ENCODE assay signal across 9 cellular contexts in the genomic region with DNA sequence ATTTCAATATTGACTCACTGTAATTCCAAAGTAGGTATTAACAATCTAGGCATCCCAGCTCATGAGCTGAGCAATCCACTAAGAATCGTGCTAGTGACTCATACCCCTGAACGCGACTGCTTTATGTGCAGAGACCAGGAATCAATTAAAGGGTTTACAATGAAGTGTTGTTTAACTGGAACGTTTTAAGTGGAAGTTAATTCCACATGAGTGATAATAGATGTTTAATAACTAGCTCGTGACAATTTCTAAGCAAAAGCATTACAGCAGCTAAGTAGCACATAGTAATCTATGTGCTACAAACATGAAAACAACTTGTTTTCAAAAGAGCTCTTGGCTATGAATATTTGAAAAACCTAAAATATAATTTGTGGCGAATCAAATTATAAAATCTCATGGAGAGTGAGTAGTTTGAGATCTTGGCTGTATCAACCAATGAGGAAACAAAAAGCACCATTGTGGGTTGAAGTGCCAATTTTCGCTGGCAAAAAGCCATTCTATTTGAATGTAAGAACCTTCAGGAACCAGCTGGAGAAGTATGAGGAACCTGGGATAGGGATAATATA. TPM values are rescaled to one million over a fixed set of nuclear protein-coding genes. Genes with fewer than 3 reads are reported as not detected.
DNase-seq lines count a peak whose midpoint lies in the region; ATAC-seq, FAIRE-seq and TF ChIP-seq lines count a peak whose summit lies in the region.
"Had no signal": no experiment of that assay in that cellular context is flagged by ENCODE, and none has a peak within 500 bp of the region (broad histone marks: within the 10 kb centered on the region; RNA-seq: fewer than 3 reads in every experiment).

No MANE protein-coding gene starts in this region.

- peak; percentile 95 for FAIRE-seq in A204.1 (lab: Jason Lieb, UNC)

- no peaks in the 10 kb centered on the region for H3K36me3 Mint-ChIP-seq in type B pancreatic cell
- H3K36me3 Mint-ChIP-seq: CD4-positive, alpha-beta memory T cell had no signal

- no peak for ATAC-seq in HG03175 (IDR thresholded peaks at IDR 0.05; ENCODE audit: unreplicated experiment)
- no peak for ATAC-seq in GM19023 (IDR thresholded peaks at IDR 0.05; ENCODE audit: unreplicated experiment)

- no peak overlapping the region for H3K27ac Mint-ChIP-seq in type B pancreatic cell
- H3K27ac Mint-ChIP-seq: CD4-positive, alpha-beta memory T cell had no signal

- H3K27me3 Mint-ChIP-seq in type B pancreatic cell: no peaks in the 10 kb centered on the region

- TF ChIP-seq CTCF in fibroblast of the aortic adventitia (IDR thresholded peaks at IDR 0.05; ENCODE audit: insufficient read depth, low read length) (no peak), type B pancreatic cell (conservative IDR thresholded peaks at IDR 0.05) (no peak)

- H3K4me1 Mint-ChIP-seq in type B pancreatic cell (ENCODE audit: unreplicated experiment): peaks cover 11% of the 10 kb centered on the region
- H3K4me1 Mint-ChIP-seq: CD4-positive, alpha-beta memory T cell had no signal

- no peaks in the 10 kb centered on the region for H3K9me3 Mint-ChIP-seq in type B pancreatic cell
- H3K9me3 Mint-ChIP-seq: CD4-positive, alpha-beta memory T cell had no signal

- DNase-seq in HT1080 (ENCODE audit: low read depth) (peak; percentile 93), NCI-H82 treated with DMSO at 0.1 percent for 48 hours (lab: John Stamatoyannopoulos, UW; ENCODE audit: unreplicated experiment) (peak; percentile 20), fibroblast of the aortic adventitia (ENCODE audit: low read depth) (peak; percentile 81), type B pancreatic cell (ENCODE audit: extremely low spot score, unreplicated experiment) (no peak), activated T-cell treated with anti-CD3 and anti-CD28 coated beads for 4 hours (no peak)
- DNase-seq: CD4-positive, alpha-beta memory T cell had no signal

- H3K4me3 ChIP-seq in fibroblast of the aortic adventitia (ENCODE audit: low read depth, low read length): no peak overlapping the region

- no peak overlapping the region for H3K4me3 Mint-ChIP-seq in type B pancreatic cell
- H3K4me3 Mint-ChIP-seq: CD4-positive, alpha-beta memory T cell had no signal

RNA-seq across cellular contexts. Expression of a gene that starts 9.4 kb away (rescaled TPM):
- total RNA-seq in HT1080 (2014; rRNA removed; shearing (Covaris generic)): 26.0 and 42.7 TPM in 2 replicates
- 24.4 and 25.9 TPM in 2 replicates for polyA plus RNA-seq in HT1080 (2015; cell fraction: cytosol; rRNA removed)
- polyA plus RNA-seq in HT1080 (2015; cell fraction: nucleus; rRNA removed): 27.3 and 29.2 TPM in 2 replicates
- total RNA-seq in fibroblast of the aortic adventitia (ENCODE audit: low replicate concordance) (4.5 and 21.1 TPM in 2 replicates), type B pancreatic cell (ENCODE audit: low replicate concordance) (20.2 and 62.6 TPM in 2 replicates)
- total RNA-seq: CD4-positive, alpha-beta memory T cell had no signal
- polyA plus RNA-seq: CD4-positive, alpha-beta memory T cell had no signal

RNA-seq across cellular contexts. Expression of a gene that starts 27.0 kb away (rescaled TPM):
- not detected in 2 replicates for total RNA-seq in HT1080 (2014; rRNA removed; shearing (Covaris generic))
- not detected in 2 replicates for polyA plus RNA-seq in HT1080 (2015; cell fraction: cytosol; rRNA removed)
- not detected in 2 replicates for polyA plus RNA-seq in HT1080 (2015; cell fraction: nucleus; rRNA removed)
- not detected in 2 replicates for total RNA-seq in fibroblast of the aortic adventitia (ENCODE audit: low replicate concordance)
- total RNA-seq in type B pancreatic cell (ENCODE audit: low replicate concordance): not detected in 2 replicates
- total RNA-seq: CD4-positive, alpha-beta memory T cell had no signal
- polyA plus RNA-seq: CD4-positive, alpha-beta memory T cell had no signal

Comparison
In these comparisons a context has a peak if more than half of its experiments do, and no peak if none do; other contexts are left out.
1. DNase-seq: peak in HT1080 (single experiment), NCI-H82 treated with DMSO at 0.1 percent for 48 hours (single experiment) and fibroblast of the aortic adventitia (single experiment); none in type B pancreatic cell (single experiment) and activated T-cell treated with anti-CD3 and anti-CD28 coated beads for 4 hours (single experiment).